23 cellular contexts compared by ENCODE assay signal in the genomic region with DNA sequence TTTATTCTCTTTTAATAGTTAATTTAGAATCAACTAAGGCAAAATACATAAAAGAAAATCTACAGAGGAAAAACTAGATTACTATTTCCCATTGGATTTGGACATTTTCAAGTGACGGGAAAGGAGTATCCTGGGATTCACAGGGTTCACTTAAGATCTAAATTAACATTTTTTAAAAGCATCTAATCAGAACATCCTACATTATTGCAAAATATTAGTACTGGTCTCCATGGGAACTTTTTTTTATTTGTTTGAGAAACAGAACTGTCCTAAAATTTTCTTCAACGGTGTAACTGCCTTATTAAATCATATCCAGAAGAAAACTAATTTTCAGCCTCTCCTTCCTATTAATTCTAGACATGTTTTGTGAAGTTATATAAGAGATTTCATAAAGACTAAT.
DNase-seq lines count a peak whose midpoint lies in the region; ATAC-seq, FAIRE-seq and TF ChIP-seq lines count a peak whose summit lies in the region.
"Had no signal": no experiment of that assay in that cellular context is flagged by ENCODE, and none has a peak within 500 bp of the region (broad histone marks: within the 10 kb centered on the region; RNA-seq: fewer than 3 reads in every experiment).

No MANE protein-coding gene starts in this region.

- H3K4ac ChIP-seq in H9 (ENCODE audit: low read depth, low read length) = no peak overlapping the region

- H3K9ac ChIP-seq in H9 (ENCODE audit: extremely low read depth, insufficient read length, low read length) (no peak overlapping the region), endodermal cell (ENCODE audit: extremely low read depth, low read length, poor library complexity, severe bottlenecking) (no peak overlapping the region), subcutaneous abdominal adipose tissue (ENCODE audit: low read length in 5 of 5) (no peak overlapping the region), HepG2 (ENCODE audit: insufficient read depth, low read depth, low read length) (no peak overlapping the region)

- WGBS in H9 (ENCODE audit: extremely low coverage, insufficient read length, low lambda C conversion rate) = no CpG with 5 or more reads among the region's 2 CpGs
- 93% methylated on average over 2 of the region's 2 CpGs; no CpG with 5 or more reads in 1 of the 2 experiments for WGBS in endodermal cell (ENCODE audit: insufficient coverage in 1 of 2, insufficient read length in 1 of 2), 2 experiments
- 97% methylated on average over 2 of the region's 2 CpGs for WGBS in HepG2 (ENCODE audit: low lambda C conversion rate)

- H3K23me2 ChIP-seq in H9 (ENCODE audit: insufficient read length, low read depth, low read length, poor library complexity, severe bottlenecking) = no peaks in the 10 kb centered on the region

- H2BK20ac ChIP-seq in H9 (ENCODE audit: low read depth, low read length, poor library complexity, severe bottlenecking) = no peak overlapping the region

- H4K8ac ChIP-seq in H9 (replicated peaks; ENCODE audit: insufficient read length, low read depth, low read length) = no peak overlapping the region

- peaks cover 58% of the 10 kb centered on the region for H3K36me3 ChIP-seq in endodermal cell (ENCODE audit: control insufficient read depth, insufficient read depth, low read length)
- H3K36me3 ChIP-seq in osteoblast (ENCODE audit: insufficient read depth, low read length) = peaks cover 72% of the 10 kb centered on the region
- H3K36me3 ChIP-seq in subcutaneous abdominal adipose tissue (ENCODE audit: control insufficient read depth in 5 of 5, insufficient read depth in 5 of 5, low read length in 5 of 5) = peaks cover 8 to 36% (median 19%) of the 10 kb centered on the region in 5 donors
- peaks cover 9 to 30% of the 10 kb centered on the region in 2 experiments for H3K36me3 ChIP-seq in HepG2 (replicated peaks in 1 of 2; ENCODE audit: control insufficient read depth in 1 of 2, insufficient read depth in 2 of 2, low read length in 2 of 2)

- H2AK5ac ChIP-seq in H9 (ENCODE audit: insufficient read length, low read length) = no peak overlapping the region

- H3K4me3 Mint-ChIP-seq in H9 (no peak overlapping the region), endodermal cell (no peak overlapping the region)
- H3K4me3 Mint-ChIP-seq in activated CD8-positive, alpha-beta T cell treated with anti-CD3 and anti-CD28 coated beads for 36 hours = no peak overlapping the region
- H3K4me3 Mint-ChIP-seq: CD8-positive, alpha-beta memory T cell had no signal

- no peak overlapping the region for H4K5ac ChIP-seq in H9 (ENCODE audit: insufficient read length, low read depth, low read length)

- H4K91ac ChIP-seq in H9 (ENCODE audit: insufficient read length, low read depth, low read length) = no peak overlapping the region

- H4K20me1 ChIP-seq in H9 (ENCODE audit: control insufficient read depth, insufficient read depth, insufficient read length) (no peaks in the 10 kb centered on the region), osteoblast (ENCODE audit: insufficient read depth, low read length) (peaks cover 3% of the 10 kb centered on the region), HepG2 (ENCODE audit: insufficient read depth, low read length) (peaks cover 3% of the 10 kb centered on the region; the same call in 1 of the 2 replicates)

- TF ChIP-seq CTCF in H9 (conservative IDR thresholded peaks at IDR 0.05) (no peak), endodermal cell (conservative IDR thresholded peaks at IDR 0.05) (no peak), osteoblast (IDR thresholded peaks at IDR 0.05; ENCODE audit: extremely low read depth, low read depth, low read length) (no peak), HepG2 (CRISPR knock-in tag; IDR thresholded peaks at IDR 0.05) (no peak)
- no peak for TF ChIP-seq CTCF in activated CD8-positive, alpha-beta T cell treated with anti-CD3 and anti-CD28 coated beads for 36 hours (IDR thresholded peaks at IDR 0.05)

- POLR2A ChIA-PET in activated CD8-positive, alpha-beta T cell treated with anti-CD3 and anti-CD28 coated beads for 36 hours (lab: Charles Lee) = no interaction called here
- POLR2A ChIA-PET in HepG2 (lab: Yijun Ruan, JAX) = no interaction called here

- CTCF ChIA-PET in activated CD8-positive, alpha-beta T cell treated with anti-CD3 and anti-CD28 coated beads for 36 hours (lab: Charles Lee) = interaction anchor here (1.5 kb wide), 1 partner anchor 9 kb away, joined by 3 read pairs; no protein-coding TSS in a partner anchor
- CTCF ChIA-PET in HepG2 (lab: Yijun Ruan, JAX; ENCODE audit: low intra/inter-chr PET ratio, low total read pairs) = no interaction called here

- H2AFZ ChIP-seq in H9 (ENCODE audit: low read length) (no peak overlapping the region), osteoblast (ENCODE audit: low read length) (no peak overlapping the region), HepG2 (ENCODE audit: low read length) (no peak overlapping the region)

- intact Hi-C loops in activated CD8-positive, alpha-beta T cell treated with anti-CD3 and anti-CD28 coated beads for 36 hours (cut with micrococcal nuclease) = no loop called here
- intact Hi-C loops in HepG2 (cut with micrococcal nuclease; ENCODE audit: unreplicated experiment) = no loop called here

- no peaks in the 10 kb centered on the region for H3K4me1 ChIP-seq in H9 (ENCODE audit: insufficient read depth, low read length)
- no peaks in the 10 kb centered on the region for H3K4me1 ChIP-seq in endodermal cell (ENCODE audit: control insufficient read depth, insufficient read depth, low read length)
- H3K4me1 ChIP-seq in osteoblast (ENCODE audit: insufficient read depth, low read length) = peaks cover 72% of the 10 kb centered on the region
- H3K4me1 ChIP-seq in subcutaneous abdominal adipose tissue (ENCODE audit: control insufficient read depth in 5 of 5, insufficient read depth in 5 of 5, low read length in 5 of 5) = peaks cover 0 to 5% (median 0%) of the 10 kb centered on the region in 5 donors
- H3K4me1 ChIP-seq in HepG2 (ENCODE audit: insufficient read depth, low read length) = peaks cover 48% of the 10 kb centered on the region

- H3K27me3 ChIP-seq in H9 (ENCODE audit: insufficient read depth, low read length) = no peaks in the 10 kb centered on the region
- H3K27me3 ChIP-seq in endodermal cell (ENCODE audit: control insufficient read depth, insufficient read depth, low read length, poor library complexity, severe bottlenecking) = no peaks in the 10 kb centered on the region
- no peaks in the 10 kb centered on the region for H3K27me3 ChIP-seq in osteoblast (ENCODE audit: insufficient read depth, low read length)
- H3K27me3 ChIP-seq in subcutaneous abdominal adipose tissue (ENCODE audit: control insufficient read depth in 5 of 5, insufficient read depth in 4 of 5, low read length in 5 of 5) = no peaks in the 10 kb centered on the region
- no peaks in the 10 kb centered on the region for H3K27me3 ChIP-seq in HepG2 (ENCODE audit: control insufficient read depth in 1 of 2, insufficient read depth in 2 of 2, low read length in 2 of 2)
- H3K27me3 ChIP-seq: left lung had no signal

- H3K36me3 Mint-ChIP-seq in H9 (ENCODE audit: insufficient read depth in 1 of 3, low read depth in 3 of 3) = peaks cover 10 to 23% (median 15%) of the 10 kb centered on the region in 3 experiments; a peak in 6 of 7 replicates
- peaks cover 15% of the 10 kb centered on the region for H3K36me3 Mint-ChIP-seq in endodermal cell (ENCODE audit: low read depth)
- peaks cover 9% of the 10 kb centered on the region for H3K36me3 Mint-ChIP-seq in activated CD8-positive, alpha-beta T cell treated with anti-CD3 and anti-CD28 coated beads for 36 hours (ENCODE audit: low read depth)

- ATAC-seq in activated CD8-positive, alpha-beta T cell treated with anti-CD3 and anti-CD28 coated beads for 36 hours = no peak
- no peak for ATAC-seq in GM18861 (IDR thresholded peaks at IDR 0.05; ENCODE audit: unreplicated experiment)
- ATAC-seq in HepG2 = no peak
- ATAC-seq: left lung had no signal

- H3K4me2 ChIP-seq in H9 (ENCODE audit: insufficient read depth, insufficient read length, low read length) (no peak overlapping the region), osteoblast (ENCODE audit: insufficient read depth, low read length) (no peak overlapping the region), HepG2 (ENCODE audit: low read depth, low read length) (no peak overlapping the region)

- H3K14ac ChIP-seq in H9 (ENCODE audit: insufficient read depth, low read length) = no peak overlapping the region

- H3K9me3 Mint-ChIP-seq in H9 (no peaks in the 10 kb centered on the region), endodermal cell (no peaks in the 10 kb centered on the region)
- no peaks in the 10 kb centered on the region for H3K9me3 Mint-ChIP-seq in activated CD8-positive, alpha-beta T cell treated with anti-CD3 and anti-CD28 coated beads for 36 hours
- H3K9me3 Mint-ChIP-seq: CD8-positive, alpha-beta memory T cell had no signal

- no peak overlapping the region for H3K18ac ChIP-seq in H9 (ENCODE audit: insufficient read length, low read depth, low read length)

- H3K9me3 ChIP-seq in H9 (ENCODE audit: control insufficient read depth, low read depth, low read length) (no peaks in the 10 kb centered on the region), endodermal cell (ENCODE audit: control insufficient read depth, low read length) (no peaks in the 10 kb centered on the region), osteoblast (ENCODE audit: low read depth, low read length) (no peaks in the 10 kb centered on the region), subcutaneous abdominal adipose tissue (ENCODE audit: control insufficient read depth in 5 of 5, low read length in 5 of 5) (no peaks in the 10 kb centered on the region), HepG2 (ENCODE audit: low read length) (no peaks in the 10 kb centered on the region)
- H3K9me3 ChIP-seq: left lung had no signal

- H2BK5ac ChIP-seq in H9 (ENCODE audit: insufficient read length, low read length) = no peak overlapping the region

- H2BK120ac ChIP-seq in H9 (ENCODE audit: low read depth, low read length, poor library complexity, severe bottlenecking) = no peak overlapping the region

- DNase-seq in H9 = no peak
- no peak for DNase-seq in endodermal cell
- DNase-seq in osteoblast (ENCODE audit: insufficient read length, low spot score, missing footprints) = no peak
- DNase-seq in DMS153 (lab: John Stamatoyannopoulos, UW) = no peak
- DNase-seq in activated CD8-positive, alpha-beta T cell treated with anti-CD3 and anti-CD28 coated beads for 36 hours = no peak
- DNase-seq in HepG2 (ENCODE audit: low spot score) = no peak
- DNase-seq: activated CD4-positive, alpha-beta T cell treated with anti-CD3 and anti-CD28 coated beads, Interleukin-2, amount 50 U/mL, for 1 hour; activated gamma-delta T cell; CD8-positive, alpha-beta memory T cell; dermis blood vessel endothelial cell; DMS79; left lung; NCI-H1417; NCI-H524 treated with DMSO at 0.1 percent for 48 hours; occipital lobe; stimulated activated CD4-positive, alpha-beta T cell treated with anti-CD3 and anti-CD28 coated beads, Interleukin-4, amount 100 ng/mL, for 24 hours; substantia nigra had no signal

- BruUV-seq in HepG2 (replicated peaks; lab: Mats Ljungman, UMichigan) = no TSS peak

- H2BK12ac ChIP-seq in H9 (ENCODE audit: insufficient read length, low read depth, low read length) = no peak overlapping the region

- H3K27ac ChIP-seq in H9 (ENCODE audit: insufficient read length, low read depth, low read length) (no peak overlapping the region), endodermal cell (ENCODE audit: low read depth, low read length) (no peak overlapping the region), osteoblast (ENCODE audit: low read depth, low read length) (peak overlapping the region; percentile 79), subcutaneous abdominal adipose tissue (ENCODE audit: low read depth, low read length) (peak overlapping the region; percentile 20), HepG2 (ENCODE audit: extremely low read length, insufficient read depth, low read length) (no peak overlapping the region)
- H3K27ac ChIP-seq: epithelial cell of prostate, left lung, RWPE1 had no signal

- H3K4me1 Mint-ChIP-seq in H9 (peaks cover 13 to 15% of the 10 kb centered on the region in 2 experiments), endodermal cell (peaks cover 13% of the 10 kb centered on the region)
- H3K4me1 Mint-ChIP-seq in activated CD8-positive, alpha-beta T cell treated with anti-CD3 and anti-CD28 coated beads for 36 hours (ENCODE audit: low read depth) = no peaks in the 10 kb centered on the region
- H3K4me1 Mint-ChIP-seq: CD8-positive, alpha-beta memory T cell had no signal

- no peak overlapping the region for H3T11ph ChIP-seq in H9 (ENCODE audit: low read length)

- TF ChIP-seq RAD21 in HepG2 (CRISPR knock-in tag; IDR thresholded peaks at IDR 0.05) = no peak

- H3K27ac Mint-ChIP-seq in H9 = peak overlapping the region in 2 of 3 experiments; percentile 57 to 67; a peak in 2 of 7 replicates
- peak overlapping the region; percentile 41 for H3K27ac Mint-ChIP-seq in endodermal cell
- no peak overlapping the region for H3K27ac Mint-ChIP-seq in activated CD8-positive, alpha-beta T cell treated with anti-CD3 and anti-CD28 coated beads for 36 hours

- H3K4me3 ChIP-seq in endodermal cell (ENCODE audit: low read length) (no peak overlapping the region), osteoblast (ENCODE audit: insufficient read depth, low read length) (no peak overlapping the region), subcutaneous abdominal adipose tissue (ENCODE audit: low read depth in 1 of 5, low read length in 5 of 5) (no peak overlapping the region), HepG2 (replicated peaks in 1 of 3; ENCODE audit: insufficient read depth in 1 of 3, low read depth in 2 of 3, low read length in 3 of 3) (no peak overlapping the region)
- H3K4me3 ChIP-seq: left lung, skin epidermis had no signal

- no peak for TF ChIP-seq EP300 in HepG2 (IDR thresholded peaks at IDR 0.05; ENCODE audit: low read depth in 2 of 2, low read length in 2 of 2)
- no peak for TF ChIP-seq EP300 in HepG2 (CRISPR knock-in tag; IDR thresholded peaks at IDR 0.05; ENCODE audit: borderline replicate concordance)

- H3K27me3 Mint-ChIP-seq in H9 (ENCODE audit: low read depth) (no peaks in the 10 kb centered on the region), endodermal cell (ENCODE audit: insufficient read depth) (no peaks in the 10 kb centered on the region)
- no peaks in the 10 kb centered on the region for H3K27me3 Mint-ChIP-seq in activated CD8-positive, alpha-beta T cell treated with anti-CD3 and anti-CD28 coated beads for 36 hours
- H3K27me3 Mint-ChIP-seq: CD8-positive, alpha-beta memory T cell had no signal

- FAIRE-seq in HepG2 (lab: Jason Lieb, UNC) = no peak
- FAIRE-seq: HTR-8/SVneo had no signal

- H3K23ac ChIP-seq in H9 (ENCODE audit: insufficient read length, low read depth, low read length) = no peak overlapping the region

- in situ Hi-C loops in HepG2 (cut with HindIII; ENCODE audit: extremely low pct_ligation_motif_present, low pct_unique_long_range_greater_than_20kb) = no loop called here

- no peak overlapping the region for H2BK15ac ChIP-seq in H9 (ENCODE audit: low read depth, low read length)

- no peaks in the 10 kb centered on the region; the same call in 1 of the 2 replicates for H3K79me2 ChIP-seq in H9 (ENCODE audit: insufficient read depth, low read length)
- H3K79me2 ChIP-seq in osteoblast (ENCODE audit: insufficient read depth, low read length) = peaks cover 67% of the 10 kb centered on the region
- H3K79me2 ChIP-seq in HepG2 (ENCODE audit: insufficient read depth, low read length) = no peaks in the 10 kb centered on the region

- TF ChIP-seq POLR2A in HepG2 (IDR thresholded peaks at IDR 0.05; ENCODE audit: insufficient read depth in 1 of 2, low read depth in 2 of 2, low read length in 2 of 2) = no peak

- no peak overlapping the region for H3K56ac ChIP-seq in H9 (ENCODE audit: insufficient read length, low read depth, low read length)

- H3K79me1 ChIP-seq in H9 (ENCODE audit: insufficient read depth, low read depth, low read length, poor library complexity, severe bottlenecking) = no peaks in the 10 kb centered on the region

Comparison
In these comparisons a context has a peak if more than half of its experiments do, and no peak if none do; other contexts are left out.
1. H3K27ac ChIP-seq: peak in osteoblast (single experiment) and subcutaneous abdominal adipose tissue (single experiment); none in H9 (single experiment), endodermal cell (single experiment) and HepG2 (single experiment).